In genomic region chr18:3604260-3604625, GRCh38 we compare ENCODE assay signal across 8 cellular contexts.
DNase-seq lines count a peak whose midpoint lies in the region; ATAC-seq and TF ChIP-seq lines count a peak whose summit lies in the region.

No MANE protein-coding gene starts in this region.

- intact Hi-C loops in breast epithelium (cut with DNase I; ENCODE audit: low total_unique reads), result no loop called here
- intact Hi-C loops in MCF 10A (cut with micrococcal nuclease), result loop anchor here (1.0 kb wide), 1 partner anchor 48 kb away; no protein-coding TSS in a partner anchor
- intact Hi-C loops in colonic mucosa (cut with DNase I), result no loop called here

- no peaks in the 10 kb centered on the region for H3K9me3 ChIP-seq in breast epithelium
- H3K9me3 ChIP-seq in colonic mucosa, result no peaks in the 10 kb centered on the region

- peak; percentile 21 for ATAC-seq in HG03439 (IDR thresholded peaks at IDR 0.05; ENCODE audit: unreplicated experiment)

- TF ChIP-seq POLR2A in breast epithelium (IDR thresholded peaks at IDR 0.05), result no peak

- BruUV-seq in MCF 10A (replicated peaks; lab: Mats Ljungman, UMichigan), result no TSS peak

- TF ChIP-seq CTCF in breast epithelium (IDR thresholded peaks at IDR 0.05) (no peak), MCF 10A (IDR thresholded peaks at IDR 0.05; ENCODE audit: unreplicated experiment) (no peak), colonic mucosa (IDR thresholded peaks at IDR 0.05) (no peak)

- POLR2A ChIA-PET in MCF 10A (lab: Yijun Ruan, JAX), result interaction anchor here (0.8 to 7.6 kb wide), 28 partner anchors 8 to 356 kb away, joined by 3 to 244 read pairs (median 6); partner anchors contain the start of genes MYL12A, MYL12B and TGIF1

- CTCF ChIA-PET in MCF 10A (lab: Yijun Ruan, JAX), result interaction anchor here (0.6 to 3.5 kb wide), 14 partner anchors 10 to 322 kb away, joined by 3 to 33 read pairs (median 4); no protein-coding TSS in a partner anchor

- H3K4me1 ChIP-seq in breast epithelium (peaks cover 6 to 7% of the 10 kb centered on the region in 2 donors), colonic mucosa (peaks cover 6% of the 10 kb centered on the region)

- no peaks in the 10 kb centered on the region for H3K27me3 Mint-ChIP-seq in MCF 10A (ENCODE audit: insufficient read depth, unreplicated experiment)

- in situ Hi-C loops in KBM-7 (cut with MboI; ENCODE audit: low pct_unique_long_range_greater_than_20kb, low sequenced_read_pairs), result no loop called here

- no peak overlapping the region for H3K27ac Mint-ChIP-seq in MCF 10A (ENCODE audit: low read depth, unreplicated experiment)

- no peak overlapping the region for H3K4me3 Mint-ChIP-seq in MCF 10A (ENCODE audit: unreplicated experiment)

- H3K36me3 Mint-ChIP-seq in MCF 10A (ENCODE audit: insufficient read depth, unreplicated experiment), result peaks cover 6% of the 10 kb centered on the region

- H3K9me3 Mint-ChIP-seq in MCF 10A (ENCODE audit: unreplicated experiment), result no peaks in the 10 kb centered on the region

- DNase-seq in breast epithelium (ENCODE audit: low spot score in 2 of 2) (no peak), MCF 10A (ENCODE audit: unreplicated experiment) (no peak), colonic mucosa (no peak), skeletal muscle cell (ENCODE audit: low read depth) (no peak), foreskin melanocyte (no peak), NCI-H446 (lab: John Stamatoyannopoulos, UW) (no peak), KBM-7 (no peak)

- H3K27ac ChIP-seq in breast epithelium, result peak overlapping the region; percentile 91 to 94
- H3K27ac ChIP-seq in colonic mucosa, result peak overlapping the region; percentile 96

- H3K4me3 ChIP-seq in breast epithelium (peak overlapping the region in 2 of 3 donors; percentile 35 to 63), colonic mucosa (peak overlapping the region; percentile 19), skeletal muscle cell (ENCODE audit: low read depth, low read length) (peak overlapping the region; percentile 46)

- peak overlapping the region; percentile 58 to 97 for H3K9ac ChIP-seq in colonic mucosa (ENCODE audit: low read depth in 2 of 2, low read length in 2 of 2)

- H3K36me3 ChIP-seq in breast epithelium (no peaks in the 10 kb centered on the region), colonic mucosa (no peaks in the 10 kb centered on the region)

- H3K27me3 ChIP-seq in breast epithelium (no peaks in the 10 kb centered on the region), colonic mucosa (no peaks in the 10 kb centered on the region)

- no peaks in the 10 kb centered on the region for H3K4me1 Mint-ChIP-seq in MCF 10A (ENCODE audit: insufficient read depth, unreplicated experiment)
